Comparison of ENCODE assay signal across 18 cellular contexts in the genomic region with DNA sequence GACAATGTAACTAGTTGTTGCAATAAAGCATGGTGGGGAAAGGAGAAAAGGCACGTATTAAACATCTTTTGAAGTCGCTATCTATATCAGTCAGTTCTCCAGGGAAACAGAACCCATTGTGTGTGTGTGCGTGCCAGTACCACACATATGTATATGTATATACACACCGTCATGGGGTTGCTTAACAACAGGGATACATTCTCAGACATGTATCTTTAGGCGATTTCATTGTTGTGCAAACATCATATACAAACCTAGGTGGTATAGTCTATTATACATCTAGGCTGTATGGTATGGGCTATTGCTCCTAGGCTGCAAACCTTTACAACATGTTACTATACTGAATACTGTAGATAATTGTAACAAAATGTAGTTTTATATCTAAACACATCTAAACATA. TPM values are rescaled to one million over a fixed set of nuclear protein-coding genes. Genes with fewer than 3 reads are reported as not detected.
DNase-seq lines count a peak whose midpoint lies in the region; ATAC-seq, FAIRE-seq and TF ChIP-seq lines count a peak whose summit lies in the region.
"Had no signal": no experiment of that assay in that cellular context is flagged by ENCODE, and none has a peak within 500 bp of the region (broad histone marks: within the 10 kb centered on the region; RNA-seq: fewer than 3 reads in every experiment).

No MANE protein-coding gene starts in this region.

- no peak overlapping the region for H3K27ac ChIP-seq in astrocyte (ENCODE audit: low read depth, low read length)
- H3K27ac ChIP-seq: breast epithelium, VCaP had no signal

- H3K79me2 ChIP-seq in astrocyte (ENCODE audit: insufficient read depth, low read length): peaks cover 85% of the 10 kb centered on the region

- FAIRE-seq in astrocyte (lab: Jason Lieb, UNC): no peak

- H4K20me1 ChIP-seq in astrocyte (ENCODE audit: insufficient read depth, low read length): peaks cover 11% of the 10 kb centered on the region

- peak overlapping the region; percentile 90 for H3K4me3 ChIP-seq in astrocyte (ENCODE audit: insufficient read depth, low read depth, low read length)

- H3K4me2 ChIP-seq in astrocyte (ENCODE audit: low read length): peak overlapping the region; percentile 96

- no peak for TF ChIP-seq CTCF in astrocyte (IDR thresholded peaks at IDR 0.05; ENCODE audit: insufficient read depth, low read depth, low read length)
- no peak for TF ChIP-seq CTCF in osteocyte (IDR thresholded peaks at IDR 0.05)

- no peak overlapping the region for H3K27ac Mint-ChIP-seq in activated naive CD4-positive, alpha-beta T cell treated with anti-CD3 and anti-CD28 coated beads, Interleukin-2, amount 10 ng/mL, durations not matched to agents 7 days and 5 days
- H3K27ac Mint-ChIP-seq in activated naive CD4-positive, alpha-beta T cell treated with anti-CD3 and anti-CD28 coated beads, Interleukin-2, amount 50 U/mL, for 72 hours: no peak overlapping the region
- peak overlapping the region in 2 of 3 donors; percentile 80 to 97 for H3K27ac Mint-ChIP-seq in IgD-negative memory B cell
- H3K27ac Mint-ChIP-seq in astrocyte (ENCODE audit: unreplicated experiment): peak overlapping the region; percentile 82
- H3K27ac Mint-ChIP-seq in osteocyte (ENCODE audit: unreplicated experiment): no peak overlapping the region

- peaks cover 58% of the 10 kb centered on the region for H3K27me3 Mint-ChIP-seq in activated naive CD4-positive, alpha-beta T cell treated with anti-CD3 and anti-CD28 coated beads, Interleukin-2, amount 10 ng/mL, durations not matched to agents 7 days and 5 days
- H3K27me3 Mint-ChIP-seq in IgD-negative memory B cell (peaks cover 1% of the 10 kb centered on the region), astrocyte (ENCODE audit: low read depth, unreplicated experiment) (peaks cover 2% of the 10 kb centered on the region), osteocyte (ENCODE audit: unreplicated experiment) (no peaks in the 10 kb centered on the region)
- H3K27me3 Mint-ChIP-seq in activated T-cell treated with anti-CD3 and anti-CD28 coated beads, Interleukin-2, amount 50 U/mL, for 4 hours (ENCODE audit: low read depth): peaks cover 13% of the 10 kb centered on the region

- no peak for ATAC-seq in activated naive CD4-positive, alpha-beta T cell treated with anti-CD3 and anti-CD28 coated beads, Interleukin-2, amount 50 U/mL, for 72 hours
- ATAC-seq in activated T-cell treated with anti-CD3 and anti-CD28 coated beads, Interleukin-2, amount 50 U/mL, for 4 hours: no peak
- ATAC-seq: right cardiac atrium, Right ventricle myocardium inferior had no signal

- H3K9me3 ChIP-seq in astrocyte (ENCODE audit: insufficient read depth, low read depth, low read length): no peaks in the 10 kb centered on the region
- H3K9me3 ChIP-seq: breast epithelium had no signal

- peak overlapping the region; percentile 98 for H3K9ac ChIP-seq in astrocyte (ENCODE audit: low read length)

- no peaks in the 10 kb centered on the region for H3K9me3 Mint-ChIP-seq in activated naive CD4-positive, alpha-beta T cell treated with anti-CD3 and anti-CD28 coated beads, Interleukin-2, amount 10 ng/mL, durations not matched to agents 7 days and 5 days
- H3K9me3 Mint-ChIP-seq in activated naive CD4-positive, alpha-beta T cell treated with anti-CD3 and anti-CD28 coated beads, Interleukin-2, amount 50 U/mL, for 72 hours: no peaks in the 10 kb centered on the region
- H3K9me3 Mint-ChIP-seq in IgD-negative memory B cell (peaks cover 0 to 2% (median 0%) of the 10 kb centered on the region in 3 donors), astrocyte (ENCODE audit: unreplicated experiment) (no peaks in the 10 kb centered on the region), osteocyte (ENCODE audit: unreplicated experiment) (no peaks in the 10 kb centered on the region)
- H3K9me3 Mint-ChIP-seq in activated T-cell treated with anti-CD3 and anti-CD28 coated beads, Interleukin-2, amount 50 U/mL, for 4 hours: no peaks in the 10 kb centered on the region

- DNase-seq in activated naive CD4-positive, alpha-beta T cell treated with anti-CD3 and anti-CD28 coated beads, Interleukin-2, amount 10 ng/mL, durations not matched to agents 7 days and 5 days: no peak
- no peak for DNase-seq in activated naive CD4-positive, alpha-beta T cell treated with anti-CD3 and anti-CD28 coated beads, Interleukin-2, amount 50 U/mL, for 72 hours (ENCODE audit: low spot score in 2 of 2)
- DNase-seq in astrocyte (ENCODE audit: low read depth): no peak
- DNase-seq in osteocyte (ENCODE audit: extremely low spot score, unreplicated experiment): no peak
- no peak for DNase-seq in activated T-cell treated with anti-CD3 and anti-CD28 coated beads, Interleukin-2, amount 50 U/mL, for 4 hours
- no peak for DNase-seq in GM03348 (ENCODE audit: low spot score)
- no peak for DNase-seq in occipital lobe (lab: John Stamatoyannopoulos, UW)
- DNase-seq: activated T-cell treated with anti-CD3 and anti-CD28 coated beads, Interleukin-2, amount 50 U/mL, for 1 hour; glutamatergic neuron; IMR-90; right cardiac atrium; stimulated activated CD4-positive, alpha-beta T cell treated with anti-CD3 and anti-CD28 coated beads, Interleukin-4, amount 100 ng/mL, for 4 hours; stimulated activated naive CD4-positive, alpha-beta T cell had no signal

- H3K4me3 Mint-ChIP-seq in activated naive CD4-positive, alpha-beta T cell treated with anti-CD3 and anti-CD28 coated beads, Interleukin-2, amount 10 ng/mL, durations not matched to agents 7 days and 5 days: peak overlapping the region; percentile 98
- H3K4me3 Mint-ChIP-seq in IgD-negative memory B cell (peak overlapping the region in 3 of 4 donors; percentile 96 to 100 (median 99)), astrocyte (ENCODE audit: unreplicated experiment) (peak overlapping the region; percentile 98), osteocyte (ENCODE audit: unreplicated experiment) (peak overlapping the region; percentile 89)
- H3K4me3 Mint-ChIP-seq in activated T-cell treated with anti-CD3 and anti-CD28 coated beads, Interleukin-2, amount 50 U/mL, for 4 hours: no peak overlapping the region

- no peaks in the 10 kb centered on the region for H3K27me3 ChIP-seq in astrocyte (ENCODE audit: insufficient read depth, low read length)

- peaks cover 36% of the 10 kb centered on the region for H3K36me3 Mint-ChIP-seq in activated naive CD4-positive, alpha-beta T cell treated with anti-CD3 and anti-CD28 coated beads, Interleukin-2, amount 10 ng/mL, durations not matched to agents 7 days and 5 days
- no peaks in the 10 kb centered on the region for H3K36me3 Mint-ChIP-seq in activated naive CD4-positive, alpha-beta T cell treated with anti-CD3 and anti-CD28 coated beads, Interleukin-2, amount 50 U/mL, for 72 hours
- H3K36me3 Mint-ChIP-seq in IgD-negative memory B cell (no peaks in the 10 kb centered on the region), astrocyte (ENCODE audit: low read depth, unreplicated experiment) (no peaks in the 10 kb centered on the region), osteocyte (ENCODE audit: unreplicated experiment) (no peaks in the 10 kb centered on the region)
- H3K36me3 Mint-ChIP-seq in activated T-cell treated with anti-CD3 and anti-CD28 coated beads, Interleukin-2, amount 50 U/mL, for 4 hours (ENCODE audit: insufficient read depth): no peaks in the 10 kb centered on the region

- no peaks in the 10 kb centered on the region for H3K36me3 ChIP-seq in astrocyte (ENCODE audit: insufficient read depth, low read length)
- H3K36me3 ChIP-seq: breast epithelium had no signal

- CTCF ChIA-PET in activated naive CD4-positive, alpha-beta T cell treated with anti-CD3 and anti-CD28 coated beads, Interleukin-2, amount 10 ng/mL, durations not matched to agents 7 days and 5 days (lab: Charles Lee): interaction anchor here (4.1 kb wide), 1 partner anchor 11 kb away, joined by 18 read pairs; a partner anchor contains a TSS

- H3K4me1 Mint-ChIP-seq in activated naive CD4-positive, alpha-beta T cell treated with anti-CD3 and anti-CD28 coated beads, Interleukin-2, amount 10 ng/mL, durations not matched to agents 7 days and 5 days: peaks cover 28% of the 10 kb centered on the region
- peaks cover 8 to 16% (median 15%) of the 10 kb centered on the region in 3 donors for H3K4me1 Mint-ChIP-seq in IgD-negative memory B cell
- H3K4me1 Mint-ChIP-seq in astrocyte (ENCODE audit: low read depth, unreplicated experiment): peaks cover 21% of the 10 kb centered on the region
- peaks cover 25% of the 10 kb centered on the region for H3K4me1 Mint-ChIP-seq in osteocyte (ENCODE audit: unreplicated experiment)
- peaks cover 9% of the 10 kb centered on the region for H3K4me1 Mint-ChIP-seq in activated T-cell treated with anti-CD3 and anti-CD28 coated beads, Interleukin-2, amount 50 U/mL, for 4 hours (ENCODE audit: low read depth)

- peaks cover 20% of the 10 kb centered on the region for H3K4me1 ChIP-seq in astrocyte (ENCODE audit: insufficient read depth, low read length)
- H3K4me1 ChIP-seq: breast epithelium had no signal

- no peak overlapping the region for H2AFZ ChIP-seq in astrocyte (ENCODE audit: low read depth, low read length)

RNA-seq across cellular contexts. Expression of a gene that starts 2.3 kb away (rescaled TPM):
- total RNA-seq in activated naive CD4-positive, alpha-beta T cell treated with anti-CD3 and anti-CD28 coated beads, Interleukin-2, amount 50 U/mL, for 72 hours: under 1 TPM in 1 of 2 donors, not detected in 1; 0.20 TPM
- not detected for polyA plus RNA-seq in IgD-negative memory B cell
- total RNA-seq in astrocyte: 2.3 TPM in 2 replicates
- 4.0 and 5.2 TPM in 2 replicates for total RNA-seq in osteocyte
- total RNA-seq in activated T-cell treated with anti-CD3 and anti-CD28 coated beads, Interleukin-2, amount 50 U/mL, for 4 hours: under 1 TPM in 1 of 3 donors, not detected in 2; 0.60 TPM
- 0.62 TPM for total RNA-seq in occipital lobe
- total RNA-seq: H4, Right ventricle myocardium inferior had no signal

RNA-seq across cellular contexts. Expression of a gene that starts 2.7 kb away (rescaled TPM):
- under 1 TPM; 0.43 to 0.68 TPM for total RNA-seq in activated naive CD4-positive, alpha-beta T cell treated with anti-CD3 and anti-CD28 coated beads, Interleukin-2, amount 50 U/mL, for 72 hours
- polyA plus RNA-seq in IgD-negative memory B cell: 13.9 TPM
- total RNA-seq in astrocyte (71.6 and 81.4 TPM in 2 replicates), osteocyte (14.3 and 16.0 TPM in 2 replicates), occipital lobe (not detected)
- total RNA-seq in activated T-cell treated with anti-CD3 and anti-CD28 coated beads, Interleukin-2, amount 50 U/mL, for 4 hours: 1 to 10 TPM; 1.2 to 2.7 (median 1.4) TPM

RNA-seq across cellular contexts. Expression of a gene that starts 12.2 kb away (rescaled TPM):
- total RNA-seq in activated naive CD4-positive, alpha-beta T cell treated with anti-CD3 and anti-CD28 coated beads, Interleukin-2, amount 50 U/mL, for 72 hours: under 1 TPM; 0.09 to 0.23 TPM
- 0.23 TPM for polyA plus RNA-seq in IgD-negative memory B cell
- total RNA-seq in astrocyte: 306 and 314 TPM in 2 replicates
- total RNA-seq in osteocyte: 22.9 and 23.3 TPM in 2 replicates
- total RNA-seq in activated T-cell treated with anti-CD3 and anti-CD28 coated beads, Interleukin-2, amount 50 U/mL, for 4 hours: under 1 TPM in 2 of 3 donors, not detected in 1; 0.16 to 0.40 TPM
- 0.16 TPM for total RNA-seq in occipital lobe
- total RNA-seq: H4 had no signal

Comparison
In these comparisons a context has a peak if more than half of its experiments do, and no peak if none do; other contexts are left out.
1. H3K27ac Mint-ChIP-seq: peak in IgD-negative memory B cell (2 of 3) and astrocyte (single experiment); none in activated naive CD4-positive, alpha-beta T cell treated with anti-CD3 and anti-CD28 coated beads, Interleukin-2, amount 10 ng/mL, durations not matched to agents 7 days and 5 days (single experiment), activated naive CD4-positive, alpha-beta T cell treated with anti-CD3 and anti-CD28 coated beads, Interleukin-2, amount 50 U/mL, for 72 hours (0 of 2) and osteocyte (single experiment).
2. RNA of a gene that starts 12.2 kb away (total RNA-seq): 306 to 314 TPM in astrocyte and 22.9 to 23.3 TPM in osteocyte; 0.09 to 0.23 TPM in activated naive CD4-positive, alpha-beta T cell treated with anti-CD3 and anti-CD28 coated beads, Interleukin-2, amount 50 U/mL, for 72 hours, 0.16 to 0.40 TPM in activated T-cell treated with anti-CD3 and anti-CD28 coated beads, Interleukin-2, amount 50 U/mL, for 4 hours and 0.16 TPM in occipital lobe (single experiment); every median in the first group is over 10 times any median in the second.